1 cellular context compared by ENCODE assay signal in the genomic region with DNA sequence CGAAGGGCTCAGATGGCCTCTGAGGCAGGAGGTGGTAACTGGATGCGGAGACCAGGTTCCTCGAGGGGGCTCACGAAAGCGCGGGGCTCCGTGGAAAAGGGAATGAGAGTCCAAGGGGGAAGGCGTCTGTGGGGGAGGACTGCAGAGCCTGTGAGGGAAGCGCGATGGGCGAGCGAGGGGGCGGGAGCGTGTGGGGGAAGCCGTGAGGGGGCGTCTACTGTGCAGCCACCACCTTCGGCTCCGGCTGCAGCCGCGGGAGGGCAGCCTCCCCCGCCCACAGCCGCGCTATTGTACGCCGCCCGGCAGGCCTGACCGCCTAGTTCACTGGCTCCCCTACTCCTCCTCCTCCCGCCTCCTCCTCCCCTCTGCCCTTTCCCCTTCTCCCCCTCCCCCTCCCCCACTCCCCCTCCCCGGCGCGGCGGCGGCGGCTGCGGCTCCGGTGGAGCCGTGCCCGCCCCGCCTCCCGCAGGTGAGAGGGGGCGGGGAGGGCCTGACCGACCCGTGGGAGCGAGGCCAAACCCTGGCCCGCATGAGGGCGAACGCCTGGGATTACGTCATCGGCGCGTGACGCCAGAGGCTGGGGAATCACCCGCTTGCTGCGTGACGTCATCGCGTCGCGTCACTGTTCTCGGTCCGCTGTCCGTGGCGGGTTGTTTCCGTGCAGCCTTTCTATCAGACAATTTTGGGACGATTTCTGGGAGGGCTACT.
TF ChIP-seq lines count a peak whose summit lies in the region.

A gene (minus strand): TSS at position 294 of the 708 bp plus-strand sequence. CDS start 81,574 bp downstream, outside the sequence.

TF ChIP-seq in K562, 482 proteins besides CTCF, POLR2A, EP300 and RAD21 (continued from another document and continues in another):
- TF ChIP-seq, protein P1, sequence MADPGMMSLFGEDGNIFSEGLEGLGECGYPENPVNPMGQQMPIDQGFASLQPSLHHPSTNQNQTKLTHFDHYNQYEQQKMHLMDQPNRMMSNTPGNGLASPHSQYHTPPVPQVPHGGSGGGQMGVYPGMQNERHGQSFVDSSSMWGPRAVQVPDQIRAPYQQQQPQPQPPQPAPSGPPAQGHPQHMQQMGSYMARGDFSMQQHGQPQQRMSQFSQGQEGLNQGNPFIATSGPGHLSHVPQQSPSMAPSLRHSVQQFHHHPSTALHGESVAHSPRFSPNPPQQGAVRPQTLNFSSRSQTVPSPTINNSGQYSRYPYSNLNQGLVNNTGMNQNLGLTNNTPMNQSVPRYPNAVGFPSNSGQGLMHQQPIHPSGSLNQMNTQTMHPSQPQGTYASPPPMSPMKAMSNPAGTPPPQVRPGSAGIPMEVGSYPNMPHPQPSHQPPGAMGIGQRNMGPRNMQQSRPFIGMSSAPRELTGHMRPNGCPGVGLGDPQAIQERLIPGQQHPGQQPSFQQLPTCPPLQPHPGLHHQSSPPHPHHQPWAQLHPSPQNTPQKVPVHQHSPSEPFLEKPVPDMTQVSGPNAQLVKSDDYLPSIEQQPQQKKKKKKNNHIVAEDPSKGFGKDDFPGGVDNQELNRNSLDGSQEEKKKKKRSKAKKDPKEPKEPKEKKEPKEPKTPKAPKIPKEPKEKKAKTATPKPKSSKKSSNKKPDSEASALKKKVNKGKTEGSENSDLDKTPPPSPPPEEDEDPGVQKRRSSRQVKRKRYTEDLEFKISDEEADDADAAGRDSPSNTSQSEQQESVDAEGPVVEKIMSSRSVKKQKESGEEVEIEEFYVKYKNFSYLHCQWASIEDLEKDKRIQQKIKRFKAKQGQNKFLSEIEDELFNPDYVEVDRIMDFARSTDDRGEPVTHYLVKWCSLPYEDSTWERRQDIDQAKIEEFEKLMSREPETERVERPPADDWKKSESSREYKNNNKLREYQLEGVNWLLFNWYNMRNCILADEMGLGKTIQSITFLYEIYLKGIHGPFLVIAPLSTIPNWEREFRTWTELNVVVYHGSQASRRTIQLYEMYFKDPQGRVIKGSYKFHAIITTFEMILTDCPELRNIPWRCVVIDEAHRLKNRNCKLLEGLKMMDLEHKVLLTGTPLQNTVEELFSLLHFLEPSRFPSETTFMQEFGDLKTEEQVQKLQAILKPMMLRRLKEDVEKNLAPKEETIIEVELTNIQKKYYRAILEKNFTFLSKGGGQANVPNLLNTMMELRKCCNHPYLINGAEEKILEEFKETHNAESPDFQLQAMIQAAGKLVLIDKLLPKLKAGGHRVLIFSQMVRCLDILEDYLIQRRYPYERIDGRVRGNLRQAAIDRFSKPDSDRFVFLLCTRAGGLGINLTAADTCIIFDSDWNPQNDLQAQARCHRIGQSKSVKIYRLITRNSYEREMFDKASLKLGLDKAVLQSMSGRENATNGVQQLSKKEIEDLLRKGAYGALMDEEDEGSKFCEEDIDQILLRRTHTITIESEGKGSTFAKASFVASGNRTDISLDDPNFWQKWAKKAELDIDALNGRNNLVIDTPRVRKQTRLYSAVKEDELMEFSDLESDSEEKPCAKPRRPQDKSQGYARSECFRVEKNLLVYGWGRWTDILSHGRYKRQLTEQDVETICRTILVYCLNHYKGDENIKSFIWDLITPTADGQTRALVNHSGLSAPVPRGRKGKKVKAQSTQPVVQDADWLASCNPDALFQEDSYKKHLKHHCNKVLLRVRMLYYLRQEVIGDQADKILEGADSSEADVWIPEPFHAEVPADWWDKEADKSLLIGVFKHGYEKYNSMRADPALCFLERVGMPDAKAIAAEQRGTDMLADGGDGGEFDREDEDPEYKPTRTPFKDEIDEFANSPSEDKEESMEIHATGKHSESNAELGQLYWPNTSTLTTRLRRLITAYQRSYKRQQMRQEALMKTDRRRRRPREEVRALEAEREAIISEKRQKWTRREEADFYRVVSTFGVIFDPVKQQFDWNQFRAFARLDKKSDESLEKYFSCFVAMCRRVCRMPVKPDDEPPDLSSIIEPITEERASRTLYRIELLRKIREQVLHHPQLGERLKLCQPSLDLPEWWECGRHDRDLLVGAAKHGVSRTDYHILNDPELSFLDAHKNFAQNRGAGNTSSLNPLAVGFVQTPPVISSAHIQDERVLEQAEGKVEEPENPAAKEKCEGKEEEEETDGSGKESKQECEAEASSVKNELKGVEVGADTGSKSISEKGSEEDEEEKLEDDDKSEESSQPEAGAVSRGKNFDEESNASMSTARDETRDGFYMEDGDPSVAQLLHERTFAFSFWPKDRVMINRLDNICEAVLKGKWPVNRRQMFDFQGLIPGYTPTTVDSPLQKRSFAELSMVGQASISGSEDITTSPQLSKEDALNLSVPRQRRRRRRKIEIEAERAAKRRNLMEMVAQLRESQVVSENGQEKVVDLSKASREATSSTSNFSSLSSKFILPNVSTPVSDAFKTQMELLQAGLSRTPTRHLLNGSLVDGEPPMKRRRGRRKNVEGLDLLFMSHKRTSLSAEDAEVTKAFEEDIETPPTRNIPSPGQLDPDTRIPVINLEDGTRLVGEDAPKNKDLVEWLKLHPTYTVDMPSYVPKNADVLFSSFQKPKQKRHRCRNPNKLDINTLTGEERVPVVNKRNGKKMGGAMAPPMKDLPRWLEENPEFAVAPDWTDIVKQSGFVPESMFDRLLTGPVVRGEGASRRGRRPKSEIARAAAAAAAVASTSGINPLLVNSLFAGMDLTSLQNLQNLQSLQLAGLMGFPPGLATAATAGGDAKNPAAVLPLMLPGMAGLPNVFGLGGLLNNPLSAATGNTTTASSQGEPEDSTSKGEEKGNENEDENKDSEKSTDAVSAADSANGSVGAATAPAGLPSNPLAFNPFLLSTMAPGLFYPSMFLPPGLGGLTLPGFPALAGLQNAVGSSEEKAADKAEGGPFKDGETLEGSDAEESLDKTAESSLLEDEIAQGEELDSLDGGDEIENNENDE (IDR thresholded peaks at IDR 0.05; ENCODE audit: low read depth, low read length) = no peak
- TF ChIP-seq ETV1 (tag; conservative IDR thresholded peaks at IDR 0.05; ENCODE audit: low read depth) (peak; percentile 34), DNMT1 (IDR thresholded peaks at IDR 0.05) (no peak), CHD2 (IDR thresholded peaks at IDR 0.05; ENCODE audit: low read depth, low read length) (no peak), EGR1 (conservative IDR thresholded peaks at IDR 0.05) (peak; percentile 96), ZFP30 (CRISPR knock-in tag; IDR thresholded peaks at IDR 0.05; ENCODE audit: borderline replicate concordance) (no peak), BHLHE40 (IDR thresholded peaks at IDR 0.05; ENCODE audit: low read length) (peak; percentile 69), ZBTB7A (IDR thresholded peaks at IDR 0.05; ENCODE audit: borderline replicate concordance, control insufficient read depth, low read depth, low read length) (peak; percentile 67; the same call in 1 of the 2 replicates), HIVEP1 (CRISPR knock-in tag; IDR thresholded peaks at IDR 0.05) (peak; percentile 77; the same call in 1 of the 2 replicates), XRCC5 (IDR thresholded peaks at IDR 0.05; ENCODE audit: low read depth, low read length) (no peak), SMAD3 (CRISPR knock-in tag; conservative IDR thresholded peaks at IDR 0.05) (no peak), FOSL1 (tag; conservative IDR thresholded peaks at IDR 0.05) (peak; percentile 89), ZFP36 (IDR thresholded peaks at IDR 0.05; ENCODE audit: low read depth, low read length, partially characterized antibody) (no peak), LCOR (CRISPR knock-in tag; IDR thresholded peaks at IDR 0.05) (peak; percentile 79; the same call in 1 of the 2 replicates), IFI16 (CRISPR knock-in tag; IDR thresholded peaks at IDR 0.05) (no peak), ESRRA (IDR thresholded peaks at IDR 0.05; ENCODE audit: borderline replicate concordance, low read depth) (peak; percentile 85), MEF2A (IDR thresholded peaks at IDR 0.05; ENCODE audit: control insufficient read depth, low read depth, low read length) (no peak), RCOR1 (IDR thresholded peaks at IDR 0.05; ENCODE audit: borderline replicate concordance in 1 of 2, low read depth in 2 of 2, low read length in 2 of 2) (peak in 1 of 2 experiments; percentile 87; a peak in 2 of 4 replicates), TEAD2 (tag; IDR thresholded peaks at IDR 0.05) (no peak), NFIX (CRISPR knock-in tag; IDR thresholded peaks at IDR 0.05; ENCODE audit: low read depth) (no peak), DDX20 (tag; IDR thresholded peaks at IDR 0.05; ENCODE audit: low read depth) (no peak)
- TF ChIP-seq, protein P2, sequence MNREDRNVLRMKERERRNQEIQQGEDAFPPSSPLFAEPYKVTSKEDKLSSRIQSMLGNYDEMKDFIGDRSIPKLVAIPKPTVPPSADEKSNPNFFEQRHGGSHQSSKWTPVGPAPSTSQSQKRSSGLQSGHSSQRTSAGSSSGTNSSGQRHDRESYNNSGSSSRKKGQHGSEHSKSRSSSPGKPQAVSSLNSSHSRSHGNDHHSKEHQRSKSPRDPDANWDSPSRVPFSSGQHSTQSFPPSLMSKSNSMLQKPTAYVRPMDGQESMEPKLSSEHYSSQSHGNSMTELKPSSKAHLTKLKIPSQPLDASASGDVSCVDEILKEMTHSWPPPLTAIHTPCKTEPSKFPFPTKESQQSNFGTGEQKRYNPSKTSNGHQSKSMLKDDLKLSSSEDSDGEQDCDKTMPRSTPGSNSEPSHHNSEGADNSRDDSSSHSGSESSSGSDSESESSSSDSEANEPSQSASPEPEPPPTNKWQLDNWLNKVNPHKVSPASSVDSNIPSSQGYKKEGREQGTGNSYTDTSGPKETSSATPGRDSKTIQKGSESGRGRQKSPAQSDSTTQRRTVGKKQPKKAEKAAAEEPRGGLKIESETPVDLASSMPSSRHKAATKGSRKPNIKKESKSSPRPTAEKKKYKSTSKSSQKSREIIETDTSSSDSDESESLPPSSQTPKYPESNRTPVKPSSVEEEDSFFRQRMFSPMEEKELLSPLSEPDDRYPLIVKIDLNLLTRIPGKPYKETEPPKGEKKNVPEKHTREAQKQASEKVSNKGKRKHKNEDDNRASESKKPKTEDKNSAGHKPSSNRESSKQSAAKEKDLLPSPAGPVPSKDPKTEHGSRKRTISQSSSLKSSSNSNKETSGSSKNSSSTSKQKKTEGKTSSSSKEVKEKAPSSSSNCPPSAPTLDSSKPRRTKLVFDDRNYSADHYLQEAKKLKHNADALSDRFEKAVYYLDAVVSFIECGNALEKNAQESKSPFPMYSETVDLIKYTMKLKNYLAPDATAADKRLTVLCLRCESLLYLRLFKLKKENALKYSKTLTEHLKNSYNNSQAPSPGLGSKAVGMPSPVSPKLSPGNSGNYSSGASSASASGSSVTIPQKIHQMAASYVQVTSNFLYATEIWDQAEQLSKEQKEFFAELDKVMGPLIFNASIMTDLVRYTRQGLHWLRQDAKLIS (CRISPR knock-in tag; IDR thresholded peaks at IDR 0.05) = 0 out of 2 replicates have a peak, but pooled peaks have one; percentile 46
- TF ChIP-seq, protein P3, sequence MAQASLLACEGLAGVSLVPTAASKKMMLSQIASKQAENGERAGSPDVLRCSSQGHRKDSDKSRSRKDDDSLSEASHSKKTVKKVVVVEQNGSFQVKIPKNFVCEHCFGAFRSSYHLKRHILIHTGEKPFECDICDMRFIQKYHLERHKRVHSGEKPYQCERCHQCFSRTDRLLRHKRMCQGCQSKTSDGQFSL (CRISPR knock-in tag; IDR thresholded peaks at IDR 0.05) = 0 out of 2 replicates have a peak, but pooled peaks have one; percentile 57
- TF ChIP-seq, protein P3 (tag; IDR thresholded peaks at IDR 0.05) = no peak; a peak in 1 of 4 replicates
- TF ChIP-seq, protein P4, sequence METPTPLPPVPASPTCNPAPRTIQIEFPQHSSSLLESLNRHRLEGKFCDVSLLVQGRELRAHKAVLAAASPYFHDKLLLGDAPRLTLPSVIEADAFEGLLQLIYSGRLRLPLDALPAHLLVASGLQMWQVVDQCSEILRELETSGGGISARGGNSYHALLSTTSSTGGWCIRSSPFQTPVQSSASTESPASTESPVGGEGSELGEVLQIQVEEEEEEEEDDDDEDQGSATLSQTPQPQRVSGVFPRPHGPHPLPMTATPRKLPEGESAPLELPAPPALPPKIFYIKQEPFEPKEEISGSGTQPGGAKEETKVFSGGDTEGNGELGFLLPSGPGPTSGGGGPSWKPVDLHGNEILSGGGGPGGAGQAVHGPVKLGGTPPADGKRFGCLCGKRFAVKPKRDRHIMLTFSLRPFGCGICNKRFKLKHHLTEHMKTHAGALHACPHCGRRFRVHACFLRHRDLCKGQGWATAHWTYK (CRISPR knock-in tag; IDR thresholded peaks at IDR 0.05) = peak; percentile 32; the same call in 1 of the 2 replicates
- TF ChIP-seq, protein P5, sequence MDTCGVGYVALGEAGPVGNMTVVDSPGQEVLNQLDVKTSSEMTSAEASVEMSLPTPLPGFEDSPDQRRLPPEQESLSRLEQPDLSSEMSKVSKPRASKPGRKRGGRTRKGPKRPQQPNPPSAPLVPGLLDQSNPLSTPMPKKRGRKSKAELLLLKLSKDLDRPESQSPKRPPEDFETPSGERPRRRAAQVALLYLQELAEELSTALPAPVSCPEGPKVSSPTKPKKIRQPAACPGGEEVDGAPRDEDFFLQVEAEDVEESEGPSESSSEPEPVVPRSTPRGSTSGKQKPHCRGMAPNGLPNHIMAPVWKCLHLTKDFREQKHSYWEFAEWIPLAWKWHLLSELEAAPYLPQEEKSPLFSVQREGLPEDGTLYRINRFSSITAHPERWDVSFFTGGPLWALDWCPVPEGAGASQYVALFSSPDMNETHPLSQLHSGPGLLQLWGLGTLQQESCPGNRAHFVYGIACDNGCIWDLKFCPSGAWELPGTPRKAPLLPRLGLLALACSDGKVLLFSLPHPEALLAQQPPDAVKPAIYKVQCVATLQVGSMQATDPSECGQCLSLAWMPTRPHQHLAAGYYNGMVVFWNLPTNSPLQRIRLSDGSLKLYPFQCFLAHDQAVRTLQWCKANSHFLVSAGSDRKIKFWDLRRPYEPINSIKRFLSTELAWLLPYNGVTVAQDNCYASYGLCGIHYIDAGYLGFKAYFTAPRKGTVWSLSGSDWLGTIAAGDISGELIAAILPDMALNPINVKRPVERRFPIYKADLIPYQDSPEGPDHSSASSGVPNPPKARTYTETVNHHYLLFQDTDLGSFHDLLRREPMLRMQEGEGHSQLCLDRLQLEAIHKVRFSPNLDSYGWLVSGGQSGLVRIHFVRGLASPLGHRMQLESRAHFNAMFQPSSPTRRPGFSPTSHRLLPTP (IDR thresholded peaks at IDR 0.05; ENCODE audit: borderline replicate concordance, extremely low read depth, insufficient read length) = no peak
- TF ChIP-seq, protein P6, sequence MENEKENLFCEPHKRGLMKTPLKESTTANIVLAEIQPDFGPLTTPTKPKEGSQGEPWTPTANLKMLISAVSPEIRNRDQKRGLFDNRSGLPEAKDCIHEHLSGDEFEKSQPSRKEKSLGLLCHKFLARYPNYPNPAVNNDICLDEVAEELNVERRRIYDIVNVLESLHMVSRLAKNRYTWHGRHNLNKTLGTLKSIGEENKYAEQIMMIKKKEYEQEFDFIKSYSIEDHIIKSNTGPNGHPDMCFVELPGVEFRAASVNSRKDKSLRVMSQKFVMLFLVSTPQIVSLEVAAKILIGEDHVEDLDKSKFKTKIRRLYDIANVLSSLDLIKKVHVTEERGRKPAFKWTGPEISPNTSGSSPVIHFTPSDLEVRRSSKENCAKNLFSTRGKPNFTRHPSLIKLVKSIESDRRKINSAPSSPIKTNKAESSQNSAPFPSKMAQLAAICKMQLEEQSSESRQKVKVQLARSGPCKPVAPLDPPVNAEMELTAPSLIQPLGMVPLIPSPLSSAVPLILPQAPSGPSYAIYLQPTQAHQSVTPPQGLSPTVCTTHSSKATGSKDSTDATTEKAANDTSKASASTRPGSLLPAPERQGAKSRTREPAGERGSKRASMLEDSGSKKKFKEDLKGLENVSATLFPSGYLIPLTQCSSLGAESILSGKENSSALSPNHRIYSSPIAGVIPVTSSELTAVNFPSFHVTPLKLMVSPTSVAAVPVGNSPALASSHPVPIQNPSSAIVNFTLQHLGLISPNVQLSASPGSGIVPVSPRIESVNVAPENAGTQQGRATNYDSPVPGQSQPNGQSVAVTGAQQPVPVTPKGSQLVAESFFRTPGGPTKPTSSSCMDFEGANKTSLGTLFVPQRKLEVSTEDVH (IDR thresholded peaks at IDR 0.05; ENCODE audit: low read depth, partially characterized antibody) = peak; percentile 82
